26 cellular contexts compared by ENCODE assay signal in genomic region chr3:134810850-134811249, GRCh38. TPM values are rescaled to one million over a fixed set of nuclear protein-coding genes. Genes with fewer than 3 reads are reported as not detected.
"Had no signal": no experiment of that assay in that cellular context is flagged by ENCODE, and none has a peak within 500 bp of the region (broad histone marks: within the 10 kb centered on the region; RNA-seq: fewer than 3 reads in every experiment).

No MANE protein-coding gene starts in this region.

- H3K27ac ChIP-seq: esophagus muscularis mucosa, foreskin keratinocyte, gastroesophageal sphincter, heart right ventricle, left lung, prostate gland, right atrium auricular region, stomach, thyroid gland had no signal

- H3K27ac Mint-ChIP-seq: dendritic cell treated with granulocyte-macrophage colony-stimulating factor and Interleukin-4, amounts not matched to agents 40 ng/mL and 50 ng/mL, for 4 days; naive thymus-derived CD8-positive, alpha-beta T cell; nephron progenitor cell; type B pancreatic cell had no signal

- ATAC-seq: foreskin keratinocyte; gastroesophageal sphincter; heart right ventricle; left cardiac atrium; left lung; naive thymus-derived CD8-positive, alpha-beta T cell; sciatic nerve had no signal

- H3K4me3 ChIP-seq: esophagus muscularis mucosa, gastroesophageal sphincter, heart right ventricle, left lung, prostate gland, right atrium auricular region, smooth muscle cell, stomach, thyroid gland had no signal

- DNase-seq: effector CD8-positive, alpha-beta T cell; foreskin keratinocyte; glutamatergic neuron; heart right ventricle; hippocampal formation; left cardiac atrium; left lung; mesenchymal stem cell; naive thymus-derived CD8-positive, alpha-beta T cell; nephron progenitor cell; nucleus accumbens; stimulated activated CD4-positive, alpha-beta T cell treated with anti-CD3 and anti-CD28 coated beads, Interleukin-12 subunit alpha, Interleukin-12 subunit beta, amount 100 ng/mL, for 4 hours; stimulated activated CD4-positive, alpha-beta T cell treated with anti-CD3 and anti-CD28 coated beads, Interleukin-1b, Interleukin-23, amount 100 ng/mL, for 48 hours; stimulated activated CD4-positive, alpha-beta T cell treated with anti-CD3 and anti-CD28 coated beads, Interleukin-4, amount 100 ng/mL, for 1 hour; stimulated activated CD8-positive, alpha-beta memory T cell treated with anti-CD3 and anti-CD28 coated beads, Interleukin-4, amount 100 ng/mL, for 48 hours; stimulated activated naive CD4-positive, alpha-beta T cell treated with Interleukin-2 at 50 U/mL for 16 hours; stomach; thyroid gland had no signal

- H3K4me1 ChIP-seq: foreskin keratinocyte, gastroesophageal sphincter, heart right ventricle, left lung, prostate gland, right atrium auricular region, thyroid gland had no signal

- H3K4me2 ChIP-seq: smooth muscle cell had no signal

- H3K36me3 Mint-ChIP-seq: naive thymus-derived CD8-positive, alpha-beta T cell; type B pancreatic cell had no signal

- H3K36me3 ChIP-seq: esophagus muscularis mucosa, gastroesophageal sphincter, heart right ventricle, left lung, prostate gland, right atrium auricular region, stomach, thyroid gland had no signal

- H3K4me1 Mint-ChIP-seq: naive thymus-derived CD8-positive, alpha-beta T cell had no signal

- H3K27me3 ChIP-seq: esophagus muscularis mucosa, foreskin keratinocyte, gastroesophageal sphincter, heart right ventricle, left lung, right atrium auricular region, stomach, thyroid gland had no signal

- H3K4me3 Mint-ChIP-seq: dendritic cell treated with granulocyte-macrophage colony-stimulating factor and Interleukin-4, amounts not matched to agents 40 ng/mL and 50 ng/mL, for 4 days; naive thymus-derived CD8-positive, alpha-beta T cell; nephron progenitor cell; type B pancreatic cell had no signal

- H3K9me3 ChIP-seq: esophagus muscularis mucosa, gastroesophageal sphincter, heart right ventricle, left lung, prostate gland, right atrium auricular region, stomach, thyroid gland had no signal

- H3K9me3 Mint-ChIP-seq: dendritic cell treated with granulocyte-macrophage colony-stimulating factor and Interleukin-4, amounts not matched to agents 40 ng/mL and 50 ng/mL, for 4 days; nephron progenitor cell; type B pancreatic cell had no signal

RNA-seq across cellular contexts. Expression of gene EPHB1, which starts 15.8 kb away (rescaled TPM):
- total RNA-seq: naive thymus-derived CD8-positive, alpha-beta T cell had no signal
- polyA plus RNA-seq: naive thymus-derived CD8-positive, alpha-beta T cell had no signal
